In genomic region chr7:30240401-30240800, GRCh38 we compare ENCODE assay signal across 14 cellular contexts. TPM values are rescaled to one million over a fixed set of nuclear protein-coding genes. Genes with fewer than 3 reads are reported as not detected.
DNase-seq lines count a peak whose midpoint lies in the region; ATAC-seq and TF ChIP-seq lines count a peak whose summit lies in the region.
"Had no signal": no experiment of that assay in that cellular context is flagged by ENCODE, and none has a peak within 500 bp of the region (broad histone marks: within the 10 kb centered on the region; RNA-seq: fewer than 3 reads in every experiment).

No MANE protein-coding gene starts in this region.

- H3K4me3 ChIP-seq in GM06990 (replicated peaks; ENCODE audit: low read depth, low read length) (no peak overlapping the region), astrocyte of the cerebellum (ENCODE audit: low read depth, low read length) (no peak overlapping the region)
- H3K4me3 ChIP-seq: ovary, Peyer's patch had no signal

- CTCF ChIA-PET in activated CD8-positive, alpha-beta T cell treated with anti-CD3 and anti-CD28 coated beads for 36 hours (lab: Charles Lee): no interaction called here

- peaks cover 14% of the 10 kb centered on the region for H3K27me3 Mint-ChIP-seq in activated CD8-positive, alpha-beta T cell treated with anti-CD3 and anti-CD28 coated beads for 36 hours

- DNase-seq in GM06990 (ENCODE audit: extremely low read depth, insufficient read length): peak; percentile 34
- peak; percentile 86 for DNase-seq in M059J (ENCODE audit: low read depth)
- peak; percentile 78 for DNase-seq in astrocyte of the cerebellum (ENCODE audit: low read depth)
- DNase-seq in myocyte (ENCODE audit: low read depth): peak; percentile 99
- no peak for DNase-seq in activated CD4-positive, alpha-beta T cell treated with anti-CD3 and anti-CD28 coated beads for 48 hours
- no peak for DNase-seq in activated CD8-positive, alpha-beta T cell treated with anti-CD3 and anti-CD28 coated beads for 36 hours
- DNase-seq: anterior cingulate cortex, GOT3, head of caudate nucleus, ovary, Peyer's patch had no signal

- no peak for ATAC-seq in GM21528 (IDR thresholded peaks at IDR 0.05; ENCODE audit: low FRiP score, unreplicated experiment)
- no peak for ATAC-seq in activated CD8-positive, alpha-beta T cell treated with anti-CD3 and anti-CD28 coated beads for 36 hours
- no peak for ATAC-seq in HG03196 (IDR thresholded peaks at IDR 0.05; ENCODE audit: unreplicated experiment)
- ATAC-seq: HepG2 had no signal

- no peaks in the 10 kb centered on the region for H3K27me3 ChIP-seq in GM06990 (replicated peaks; ENCODE audit: control insufficient read depth, insufficient read depth, low read length)
- H3K27me3 ChIP-seq: ovary, Peyer's patch had no signal

- no peak overlapping the region for H3K27ac Mint-ChIP-seq in activated CD8-positive, alpha-beta T cell treated with anti-CD3 and anti-CD28 coated beads for 36 hours

- in situ Hi-C loops in astrocyte of the cerebellum (cut with HindIII; ENCODE audit: low sequenced_read_pairs): no loop called here

- no peaks in the 10 kb centered on the region for H3K36me3 ChIP-seq in GM06990 (ENCODE audit: control insufficient read depth, insufficient read depth, low read length)
- H3K36me3 ChIP-seq: ovary, Peyer's patch had no signal

- no peak overlapping the region for H3K4me3 Mint-ChIP-seq in activated CD8-positive, alpha-beta T cell treated with anti-CD3 and anti-CD28 coated beads for 36 hours

- POLR2A ChIA-PET in activated CD8-positive, alpha-beta T cell treated with anti-CD3 and anti-CD28 coated beads for 36 hours (lab: Charles Lee): no interaction called here

- intact Hi-C loops in activated CD8-positive, alpha-beta T cell treated with anti-CD3 and anti-CD28 coated beads for 36 hours (cut with micrococcal nuclease): no loop called here

- H3K9me3 Mint-ChIP-seq in activated CD8-positive, alpha-beta T cell treated with anti-CD3 and anti-CD28 coated beads for 36 hours: no peaks in the 10 kb centered on the region

- H3K36me3 Mint-ChIP-seq in activated CD8-positive, alpha-beta T cell treated with anti-CD3 and anti-CD28 coated beads for 36 hours (ENCODE audit: low read depth): peaks cover 2% of the 10 kb centered on the region

- TF ChIP-seq CTCF in GM06990 (IDR thresholded peaks at IDR 0.05; ENCODE audit: insufficient read depth, low read length, poor library complexity, severe bottlenecking) (no peak), astrocyte of the cerebellum (IDR thresholded peaks at IDR 0.05; ENCODE audit: low read depth, low read length, missing control alignments) (no peak)
- TF ChIP-seq CTCF in activated CD8-positive, alpha-beta T cell treated with anti-CD3 and anti-CD28 coated beads for 36 hours (IDR thresholded peaks at IDR 0.05): no peak

- H3K4me1 Mint-ChIP-seq in activated CD8-positive, alpha-beta T cell treated with anti-CD3 and anti-CD28 coated beads for 36 hours (ENCODE audit: low read depth): peaks cover 9% of the 10 kb centered on the region

RNA-seq across cellular contexts. Expression of gene ZNRF2, which starts 44.0 kb away (rescaled TPM):
- 10.3 and 12.1 TPM in 2 replicates for total RNA-seq in M059J (2014; rRNA removed; shearing (Covaris generic))
- 19.4 and 22.9 TPM in 2 replicates for total RNA-seq in myocyte
- polyA plus RNA-seq in myocyte (2012): 4.1 TPM
- 1 to 10 TPM; 8.9 to 9.7 TPM for total RNA-seq in activated CD8-positive, alpha-beta T cell treated with anti-CD3 and anti-CD28 coated beads for 36 hours

Comparison
In these comparisons a context has a peak if more than half of its experiments do, and no peak if none do; other contexts are left out.
1. DNase-seq: peak in GM06990 (single experiment), M059J (single experiment), astrocyte of the cerebellum (single experiment) and myocyte (single experiment); none in activated CD4-positive, alpha-beta T cell treated with anti-CD3 and anti-CD28 coated beads for 48 hours (single experiment) and activated CD8-positive, alpha-beta T cell treated with anti-CD3 and anti-CD28 coated beads for 36 hours (single experiment).